In genomic region chr20:21698494-21699215, GRCh38 we compare ENCODE assay signal across 32 cellular contexts. TPM values are rescaled to one million over a fixed set of nuclear protein-coding genes. Genes with fewer than 3 reads are reported as not detected.
"Had no signal": no experiment of that assay in that cellular context is flagged by ENCODE, and none has a peak within 500 bp of the region (broad histone marks: within the 10 kb centered on the region; RNA-seq: fewer than 3 reads in every experiment).

No MANE protein-coding gene starts in this region.

- H3K4me1 ChIP-seq: ascending aorta, breast epithelium, colonic mucosa had no signal

- H3K4me3 ChIP-seq: ascending aorta, breast epithelium, cardiac muscle cell, colonic mucosa, esophagus squamous epithelium, gastroesophageal sphincter had no signal

- H3K27ac ChIP-seq: ascending aorta, breast epithelium, cardiac muscle cell, colonic mucosa, epithelial cell of prostate, esophagus squamous epithelium, gastroesophageal sphincter had no signal

- H3K36me3 ChIP-seq: ascending aorta, breast epithelium, cardiac muscle cell, colonic mucosa, esophagus squamous epithelium, gastroesophageal sphincter had no signal

- ATAC-seq: activated CD4-positive, alpha-beta T cell treated with anti-CD3 and anti-CD28 coated beads for 36 hours; activated naive CD4-positive, alpha-beta T cell treated with anti-CD3 and anti-CD28 coated beads, Interleukin-2, amount 50 U/mL, for 72 hours; activated T-cell treated with anti-CD3 and anti-CD28 coated beads, Interleukin-2, amount 50 U/mL, for 72 hours; gastroesophageal sphincter had no signal

- H3K27me3 ChIP-seq: ascending aorta had no signal

- DNase-seq: activated CD4-positive, alpha-beta memory T cell treated with anti-CD3 and anti-CD28 coated beads, Interleukin-2, amount 10 ng/mL, durations not matched to agents 7 days and 5 days; activated CD4-positive, alpha-beta T cell treated with anti-CD3 and anti-CD28 coated beads for 36 hours; activated CD4-positive, alpha-beta T cell treated with anti-CD3 and anti-CD28 coated beads, Interleukin-2, amount 10 ng/mL, durations not matched to agents 24 days and 14 days; activated CD4-positive, CD25-positive, alpha-beta regulatory T cell; activated CD4-positive, CD25-positive, alpha-beta regulatory T cell treated with anti-CD3 and anti-CD28 coated beads, Interleukin-2, amount 50 U/mL, for 72 hours; activated CD8-positive, alpha-beta memory T cell treated with anti-CD3 and anti-CD28 coated beads, Interleukin-2, amount 50 U/mL, for 48 hours; activated gamma-delta T cell; activated naive CD4-positive, alpha-beta T cell; activated naive CD4-positive, alpha-beta T cell treated with anti-CD3 and anti-CD28 coated beads, Interleukin-2, amount 10 ng/mL, durations not matched to agents 7 days and 5 days; activated naive CD8-positive, alpha-beta T cell treated with anti-CD3 and anti-CD28 coated beads, Interleukin-2, amount 10 ng/mL, durations not matched to agents 7 days and 5 days; activated T-cell treated with anti-CD3 and anti-CD28 coated beads for 4 hours; activated T-cell treated with anti-CD3 and anti-CD28 coated beads, Interleukin-2, amount 50 U/mL, for 24 hours; activated T-cell treated with anti-CD3 and anti-CD28 coated beads, Interleukin-2, amount 50 U/mL, for 72 hours; central memory CD4-positive, alpha-beta T cell; cerebellar nuclear complex; colonic mucosa; effector CD8-positive, alpha-beta T cell; esophagus squamous epithelium; foreskin melanocyte; T-helper 2 cell had no signal

- H3K9me3 ChIP-seq: ascending aorta, breast epithelium, colonic mucosa, esophagus squamous epithelium, gastroesophageal sphincter had no signal

RNA-seq across cellular contexts. Expression of gene PAX1, which starts 6.8 kb away (rescaled TPM):
- total RNA-seq: activated CD4-positive, alpha-beta memory T cell treated with anti-CD3 and anti-CD28 coated beads, Interleukin-2, amount 10 ng/mL, durations not matched to agents 7 days and 5 days; activated CD4-positive, alpha-beta T cell treated with anti-CD3 and anti-CD28 coated beads for 36 hours; activated CD4-positive, alpha-beta T cell treated with anti-CD3 and anti-CD28 coated beads, Interleukin-2, amount 10 ng/mL, durations not matched to agents 24 days and 14 days; activated naive CD4-positive, alpha-beta T cell treated with anti-CD3 and anti-CD28 coated beads, Interleukin-2, amount 50 U/mL, for 72 hours; activated naive CD8-positive, alpha-beta T cell treated with anti-CD3 and anti-CD28 coated beads, Interleukin-2, amount 10 ng/mL, durations not matched to agents 7 days and 5 days; activated T-cell treated with anti-CD3 and anti-CD28 coated beads, Interleukin-2, amount 50 U/mL, for 72 hours; ascending aorta; breast epithelium; cardiac muscle cell; colonic mucosa; dermis microvascular lymphatic vessel endothelial cell; endothelial cell of umbilical vein; fibroblast of lung; fibroblast of villous mesenchyme; gastroesophageal sphincter; glomerular endothelial cell; T-helper 1 cell treated with Interleukin-12 subunit alpha and Interleukin-12 subunit beta and Interleukin-4 antibody, amounts not matched to agents 30 ng/mL and 1 ng/mL, for 36 hours had no signal
- polyA plus RNA-seq: cardiac muscle cell, endothelial cell of umbilical vein, fibroblast of lung had no signal
